In the genomic region with DNA sequence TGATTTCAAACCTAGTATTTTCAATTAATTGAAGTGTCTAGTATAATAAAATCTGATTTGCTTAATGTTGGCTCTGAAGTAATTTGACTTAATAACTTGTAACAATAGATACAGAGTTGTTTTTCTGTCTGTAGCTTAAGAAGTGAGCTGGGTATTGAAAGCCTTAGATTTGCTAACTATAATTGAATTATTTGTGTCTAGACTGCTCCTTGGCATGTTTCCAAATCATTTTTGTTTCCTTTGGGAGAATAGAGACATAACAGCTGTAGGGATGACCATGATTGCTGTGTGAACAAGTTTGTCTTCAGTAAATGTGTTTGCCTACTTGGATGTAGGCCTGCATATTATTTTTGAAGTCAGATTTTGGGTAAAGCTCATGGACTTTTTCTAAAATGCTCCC, we compare ENCODE assay signal across 13 cellular contexts.
DNase-seq lines count a peak whose midpoint lies in the region; FAIRE-seq and TF ChIP-seq lines count a peak whose summit lies in the region.
"Had no signal": no experiment of that assay in that cellular context is flagged by ENCODE, and none has a peak within 500 bp of the region (broad histone marks: within the 10 kb centered on the region; RNA-seq: fewer than 3 reads in every experiment).

No MANE protein-coding gene starts in this region.

- H3K27me3 Mint-ChIP-seq in nephron (ENCODE audit: low read depth), result no peaks in the 10 kb centered on the region

- no peak for FAIRE-seq in RCC 7860 (lab: Jason Lieb, UNC)
- FAIRE-seq: HepG2 had no signal

- H3K4me3 ChIP-seq in cardiac fibroblast (replicated peaks in 1 of 2; ENCODE audit: low read depth in 2 of 2, low read length in 2 of 2), result no peak overlapping the region
- H3K4me3 ChIP-seq: HAP-1 had no signal

- peak; percentile 58 for DNase-seq in NCI-H146 treated with DMSO at 0.1 percent for 48 hours (lab: John Stamatoyannopoulos, UW; ENCODE audit: unreplicated experiment)
- DNase-seq in NCI-H748 (lab: John Stamatoyannopoulos, UW; ENCODE audit: unreplicated experiment), result peak; percentile 89
- peak; percentile 29 to 31 for DNase-seq in cardiac fibroblast (ENCODE audit: low read depth in 2 of 2)
- no peak for DNase-seq in RCC 7860 (ENCODE audit: low spot score)
- DNase-seq in SW 1271 (lab: John Stamatoyannopoulos, UW), result no peak
- no peak for DNase-seq in NAMALWA (ENCODE audit: low spot score)
- DNase-seq: effector CD4-positive, alpha-beta T cell; foreskin keratinocyte; natural killer cell; substantia nigra had no signal

- H3K9me3 Mint-ChIP-seq in nephron, result no peaks in the 10 kb centered on the region
- H3K9me3 Mint-ChIP-seq: natural killer cell had no signal

- peak overlapping the region in 2 of 3 experiments; percentile 1 to 12 for H3K4me3 Mint-ChIP-seq in nephron
- H3K4me3 Mint-ChIP-seq: natural killer cell had no signal

- TF ChIP-seq CTCF in cardiac fibroblast (IDR thresholded peaks at IDR 0.05; ENCODE audit: low read depth, low read length) (no peak), nephron (IDR thresholded peaks at IDR 0.05; ENCODE audit: unreplicated experiment in 3 of 3) (no peak)

- H3K4me1 Mint-ChIP-seq in nephron, result peaks cover 61% of the 10 kb centered on the region

- peaks cover 35% of the 10 kb centered on the region for H3K36me3 Mint-ChIP-seq in nephron (ENCODE audit: low read depth)
- H3K36me3 Mint-ChIP-seq: natural killer cell had no signal

- peak overlapping the region; percentile 82 to 95 (median 89) for H3K27ac Mint-ChIP-seq in nephron

Comparison
In these comparisons a context has a peak if more than half of its experiments do, and no peak if none do; other contexts are left out.
1. DNase-seq: peak in NCI-H146 treated with DMSO at 0.1 percent for 48 hours (single experiment), NCI-H748 (single experiment) and cardiac fibroblast (2 of 2); none in RCC 7860 (single experiment), SW 1271 (0 of 2) and NAMALWA (single experiment).